15 cellular contexts compared by ENCODE assay signal in the genomic region with DNA sequence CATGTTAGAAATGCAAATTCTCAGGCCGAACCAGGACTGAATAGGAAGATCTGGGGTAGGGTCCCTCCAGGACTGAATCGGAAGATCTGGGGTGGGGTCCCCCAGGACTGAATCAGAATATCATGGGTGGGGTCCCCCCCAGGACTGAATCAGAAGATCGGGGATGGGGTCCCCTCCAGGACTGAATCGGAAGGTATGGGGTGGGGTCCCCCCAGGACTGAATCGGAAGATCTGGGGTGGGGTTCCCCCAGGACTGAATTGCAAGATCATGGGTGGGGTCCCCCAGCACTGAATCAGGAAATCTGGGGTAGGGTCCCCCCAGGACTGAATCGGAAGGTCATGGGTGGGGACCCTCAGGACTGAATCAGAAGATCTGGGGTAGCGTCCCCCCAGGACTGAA.
"Had no signal": no experiment of that assay in that cellular context is flagged by ENCODE, and none has a peak within 500 bp of the region (broad histone marks: within the 10 kb centered on the region; RNA-seq: fewer than 3 reads in every experiment).

No MANE protein-coding gene starts in this region.

- H3K4me2 ChIP-seq: neural progenitor cell had no signal

- H3K9ac ChIP-seq: neural progenitor cell had no signal

- H3K4me3 ChIP-seq: breast epithelium, lung, neural progenitor cell, psoas muscle, skin epidermis had no signal

- H3K9me3 ChIP-seq: breast epithelium, psoas muscle had no signal

- H3K27ac ChIP-seq: breast epithelium, neural progenitor cell, psoas muscle, skin epidermis had no signal

- H3K36me3 ChIP-seq: breast epithelium, neural progenitor cell had no signal

- DNase-seq: activated CD4-positive, alpha-beta T cell treated with anti-CD3 and anti-CD28 coated beads, Interleukin-2, amount 50 U/mL, for 1 hour; activated naive CD4-positive, alpha-beta T cell treated with Interleukin-2 at 50 U/mL for 16 hours; cerebellar nuclear complex; cortex of kidney; erythroblast; psoas muscle; stimulated activated CD4-positive, alpha-beta T cell treated with anti-CD3 and anti-CD28 coated beads, Interleukin-2, amount 100 ng/mL, for 48 hours; T-helper 1 cell; T1000 had no signal

- ATAC-seq: psoas muscle, right cardiac atrium had no signal

- H3K27ac Mint-ChIP-seq: mesothelial cell of epicardium, neural progenitor cell had no signal

- H3K9me3 Mint-ChIP-seq: mesothelial cell of epicardium, neural progenitor cell had no signal

- H3K4me1 ChIP-seq: breast epithelium, neural progenitor cell had no signal

- H2AFZ ChIP-seq: neural progenitor cell had no signal

- H3K27me3 ChIP-seq: breast epithelium had no signal
